ENCODE assay signal across 1 cellular context in the genomic region with DNA sequence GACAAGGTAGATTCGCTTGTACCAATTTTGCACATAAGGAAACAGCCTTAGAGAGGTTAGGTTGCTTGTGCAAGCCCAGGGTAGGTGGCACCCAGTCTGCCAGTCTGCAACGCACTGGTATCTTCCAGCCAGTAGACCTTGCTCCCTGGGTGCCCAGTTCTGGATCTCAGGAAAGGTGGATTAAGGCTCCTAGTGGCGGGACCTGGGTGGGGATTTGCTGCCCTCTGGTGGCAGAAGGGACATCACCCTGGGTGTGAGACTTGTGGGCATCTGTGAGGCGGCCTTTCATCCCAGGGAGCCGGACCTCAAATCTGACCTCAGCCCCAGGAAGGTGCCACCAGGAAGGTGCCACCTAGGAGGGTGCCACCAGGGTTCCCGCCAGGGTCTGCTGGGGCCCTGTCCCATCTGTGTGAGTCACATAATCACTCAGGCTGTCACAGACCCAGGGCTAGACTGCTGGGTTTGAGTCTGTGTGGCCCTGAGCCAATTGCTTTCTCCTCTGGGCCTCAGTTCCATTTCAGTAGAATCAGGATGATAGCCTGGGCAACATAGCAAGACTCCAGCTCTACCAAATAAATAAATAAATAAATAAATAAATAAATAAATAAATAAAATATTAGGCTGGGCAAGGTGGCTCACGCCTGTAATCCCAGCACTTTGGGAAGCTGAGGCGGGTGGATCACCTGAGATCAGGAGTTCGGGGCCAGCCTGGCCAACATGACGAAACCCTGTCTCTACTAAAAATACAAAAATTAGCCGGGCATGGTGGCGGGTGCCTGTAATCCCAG.
A peak's percentile ranks its signal among the peaks of the same experiment; 100 is the strongest.
TF ChIP-seq lines count a peak whose summit lies in the region.

No MANE protein-coding gene starts in this region.

TF ChIP-seq in IMR-90, 13 proteins besides CTCF, POLR2A, EP300 and RAD21:
- TF ChIP-seq CEBPB (IDR thresholded peaks at IDR 0.05; ENCODE audit: low read depth, low read length), result no peak
- TF ChIP-seq MAZ (IDR thresholded peaks at IDR 0.05; ENCODE audit: borderline replicate concordance, low read depth, low read length), result peak; percentile 58; the same call in 1 of the 2 replicates
- TF ChIP-seq SMC3 (IDR thresholded peaks at IDR 0.05; ENCODE audit: low read depth, low read length), result peak; percentile 84
